ENCODE assay signal across 23 cellular contexts in genomic region chr6:9583946-9584345, GRCh38.
"Had no signal": no experiment of that assay in that cellular context is flagged by ENCODE, and none has a peak within 500 bp of the region (broad histone marks: within the 10 kb centered on the region; RNA-seq: fewer than 3 reads in every experiment).

No MANE protein-coding gene starts in this region.

- DNase-seq: activated B cell treated with CpG ODN at 0.5 μM for 24 hours; activated CD4-positive, alpha-beta memory T cell treated with anti-CD3 and anti-CD28 coated beads for 36 hours; activated CD4-positive, alpha-beta T cell treated with anti-CD3 and anti-CD28 coated beads for 4 hours; activated naive CD4-positive, alpha-beta T cell; activated naive CD8-positive, alpha-beta T cell treated with anti-CD3 and anti-CD28 coated beads for 36 hours; activated T-cell treated with anti-CD3 and anti-CD28 coated beads for 4 hours; amygdala; colonic mucosa; endodermal cell; heart right ventricle; kidney glomerular epithelial cell; left ventricle myocardium superior; mesendoderm; naive thymus-derived CD4-positive, alpha-beta T cell; right cardiac atrium; stimulated activated CD4-positive, alpha-beta T cell treated with anti-CD3 and anti-CD28 coated beads, Interleukin-15, amount 100 ng/mL, for 24 hours; stimulated activated CD4-positive, alpha-beta T cell treated with anti-CD3 and anti-CD28 coated beads, Interleukin-2, amount 100 ng/mL, for 48 hours; stimulated activated naive CD8-positive, alpha-beta T cell treated with anti-CD3 and anti-CD28 coated beads, Interleukin-15, amount 100 ng/mL, for 72 hours; T-helper 9 cell; testis had no signal

- H3K9me3 ChIP-seq: colonic mucosa, testis had no signal

- H3K9ac ChIP-seq: neural progenitor cell had no signal

- H3K27me3 ChIP-seq: colonic mucosa, heart right ventricle, neural progenitor cell, testis had no signal

- H2AFZ ChIP-seq: neural progenitor cell had no signal

- H3K4me2 ChIP-seq: neural progenitor cell had no signal

- H3K4me3 ChIP-seq: colonic mucosa, heart right ventricle, neural progenitor cell, skin epidermis, testis had no signal

- ATAC-seq: activated T-helper 17 cell treated with anti-CD3 and anti-CD28 coated beads, Interleukin-2, amount 50 U/mL, for 72 hours; heart right ventricle; left ventricle myocardium superior; naive thymus-derived CD4-positive, alpha-beta T cell; right cardiac atrium; stimulated activated naive CD8-positive, alpha-beta T cell treated with anti-CD3 and anti-CD28 coated beads, Interleukin-15, amount 100 ng/mL, for 72 hours had no signal

- H3K27ac ChIP-seq: colonic mucosa, heart right ventricle, neural progenitor cell, skin epidermis, testis had no signal

- H3K36me3 ChIP-seq: colonic mucosa, heart right ventricle, neural progenitor cell had no signal

- H3K4me1 ChIP-seq: colonic mucosa, heart right ventricle, neural progenitor cell, testis had no signal
